In genomic region chr2:215379948-215380347, GRCh38 we compare ENCODE assay signal across 17 cellular contexts. TPM values are rescaled to one million over a fixed set of nuclear protein-coding genes. Genes with fewer than 3 reads are reported as not detected.
DNase-seq lines count a peak whose midpoint lies in the region; ATAC-seq and TF ChIP-seq lines count a peak whose summit lies in the region.
"Had no signal": no experiment of that assay in that cellular context is flagged by ENCODE, and none has a peak within 500 bp of the region (broad histone marks: within the 10 kb centered on the region; RNA-seq: fewer than 3 reads in every experiment).

No MANE protein-coding gene starts in this region.

- no peak overlapping the region for H2BK12ac ChIP-seq in mesenchymal stem cell (ENCODE audit: low read length in 2 of 2)

- CTCF ChIA-PET in PC-3 (lab: Charles Lee): no interaction called here

- no peaks in the 10 kb centered on the region for H3K27me3 ChIP-seq in ACC112 (ENCODE audit: insufficient read depth, low read length)
- H3K27me3 ChIP-seq in PC-3 (ENCODE audit: low read length): no peaks in the 10 kb centered on the region
- no peaks in the 10 kb centered on the region for H3K27me3 ChIP-seq in mesenchymal stem cell (ENCODE audit: control insufficient read depth in 1 of 2, insufficient read depth in 1 of 2, low read length in 2 of 2)
- H3K27me3 ChIP-seq: BLaER1 had no signal

- peaks cover 19% of the 10 kb centered on the region for H3K79me2 ChIP-seq in ACC112 (ENCODE audit: control insufficient read depth, insufficient read depth, low read length, unreplicated experiment)
- no peaks in the 10 kb centered on the region for H3K79me2 ChIP-seq in PC-3 (ENCODE audit: low read length)

- peaks cover 1% of the 10 kb centered on the region for H3K79me1 ChIP-seq in mesenchymal stem cell (replicated peaks; ENCODE audit: low read length, poor library complexity, severe bottlenecking)

- H3K27ac ChIP-seq in ACC112 (ENCODE audit: low read depth, low read length) (peak overlapping the region; percentile 7; the same call in 1 of the 2 replicates), PC-3 (ENCODE audit: low read length) (no peak overlapping the region), mesenchymal stem cell (ENCODE audit: low read length, poor library complexity, severe bottlenecking) (peak overlapping the region; percentile 20)
- H3K27ac ChIP-seq: BLaER1, HL-60 had no signal

- H2BK15ac ChIP-seq in mesenchymal stem cell (ENCODE audit: low read depth, poor library complexity, severe bottlenecking): no peak overlapping the region

- no peak overlapping the region for H2AK5ac ChIP-seq in mesenchymal stem cell (ENCODE audit: low read length, severe bottlenecking)

- H2BK5ac ChIP-seq in mesenchymal stem cell (ENCODE audit: low read depth, low read length, poor library complexity, severe bottlenecking): no peak overlapping the region

- H3K4me2 ChIP-seq in PC-3 (ENCODE audit: low read length): no peak overlapping the region
- no peak overlapping the region for H3K4me2 ChIP-seq in mesenchymal stem cell (ENCODE audit: low read length, poor library complexity, severe bottlenecking)
- H3K4me2 ChIP-seq: BLaER1 had no signal

- BruUV-seq in PC-3 (replicated peaks; lab: Mats Ljungman, UMichigan): TSS peak; percentile 21

- POLR2A ChIA-PET in PC-3 (lab: Charles Lee; ENCODE audit: unreplicated experiment): no interaction called here

- no peaks in the 10 kb centered on the region for H3K9me3 ChIP-seq in PC-3 (ENCODE audit: low read length)
- no peaks in the 10 kb centered on the region for H3K9me3 ChIP-seq in mesenchymal stem cell (ENCODE audit: control insufficient read depth, low read length)
- H3K9me3 ChIP-seq: BLaER1, HAP-1 had no signal

- no peak overlapping the region for H3K4me3 ChIP-seq in ACC112 (ENCODE audit: low read depth, low read length)
- no peak overlapping the region for H3K4me3 ChIP-seq in PC-3 (ENCODE audit: low read length)
- H3K4me3 ChIP-seq in mesenchymal stem cell (ENCODE audit: insufficient read depth in 1 of 2, low read depth in 1 of 2, low read length in 2 of 2): no peak overlapping the region
- H3K4me3 ChIP-seq: BLaER1, HAP-1, K562 had no signal

- intact Hi-C loops in PC-3 (cut with micrococcal nuclease): no loop called here

- ATAC-seq in PC-3: no peak
- ATAC-seq in GM18870 (IDR thresholded peaks at IDR 0.05; ENCODE audit: unreplicated experiment): no peak
- ATAC-seq in activated T-cell treated with anti-CD3 and anti-CD28 coated beads, Interleukin-2, amount 50 U/mL, for 72 hours (replicated peaks in 1 of 2): no peak
- no peak for ATAC-seq in GM19452 (IDR thresholded peaks at IDR 0.05; ENCODE audit: unreplicated experiment)
- ATAC-seq: K562 had no signal

- no peaks in the 10 kb centered on the region for H3K9me3 Mint-ChIP-seq in progenitor cell of endocrine pancreas (ENCODE audit: low read depth)
- no peaks in the 10 kb centered on the region for H3K9me3 Mint-ChIP-seq in activated T-cell treated with anti-CD3 and anti-CD28 coated beads, Interleukin-2, amount 50 U/mL, for 72 hours
- H3K9me3 Mint-ChIP-seq: CD4-positive, alpha-beta memory T cell had no signal

- no peaks in the 10 kb centered on the region for H3K27me3 Mint-ChIP-seq in progenitor cell of endocrine pancreas
- no peaks in the 10 kb centered on the region for H3K27me3 Mint-ChIP-seq in activated T-cell treated with anti-CD3 and anti-CD28 coated beads, Interleukin-2, amount 50 U/mL, for 72 hours (ENCODE audit: low read depth)
- H3K27me3 Mint-ChIP-seq: CD4-positive, alpha-beta memory T cell had no signal

- WGBS in mesenchymal stem cell: 99% methylated on average over 6 of the region's 6 CpGs

- DNase-seq in PC-3 (no peak), mesenchymal stem cell (no peak), progenitor cell of endocrine pancreas (ENCODE audit: low spot score, unreplicated experiment) (no peak)
- no peak for DNase-seq in activated T-cell treated with anti-CD3 and anti-CD28 coated beads, Interleukin-2, amount 50 U/mL, for 72 hours
- DNase-seq: CD4-positive, alpha-beta memory T cell; DMS153; DMS79; GDM1; IMR-90 had no signal

- peaks cover 16% of the 10 kb centered on the region for H3K4me1 ChIP-seq in ACC112 (ENCODE audit: control insufficient read depth, insufficient read depth, low read length, unreplicated experiment)
- no peaks in the 10 kb centered on the region for H3K4me1 ChIP-seq in PC-3 (ENCODE audit: insufficient read depth, low read length)
- peaks cover 8% of the 10 kb centered on the region for H3K4me1 ChIP-seq in mesenchymal stem cell (ENCODE audit: control insufficient read depth, insufficient read depth, low read depth, low read length)
- H3K4me1 ChIP-seq: BLaER1 had no signal

- H3K18ac ChIP-seq in mesenchymal stem cell (ENCODE audit: low read depth in 1 of 2, low read length in 2 of 2): no peak overlapping the region

- H3K36me3 ChIP-seq in ACC112 (ENCODE audit: insufficient read depth, low read length): peaks cover 95% of the 10 kb centered on the region
- H3K36me3 ChIP-seq in PC-3 (ENCODE audit: low read depth, low read length): peaks cover 50% of the 10 kb centered on the region
- peaks cover 52 to 100% of the 10 kb centered on the region in 2 experiments for H3K36me3 ChIP-seq in mesenchymal stem cell (ENCODE audit: control insufficient read depth in 1 of 2, insufficient read depth in 2 of 2, low read depth in 1 of 2, low read length in 2 of 2)

- no peaks in the 10 kb centered on the region for H3K4me1 Mint-ChIP-seq in progenitor cell of endocrine pancreas (ENCODE audit: low read depth)
- no peaks in the 10 kb centered on the region for H3K4me1 Mint-ChIP-seq in activated T-cell treated with anti-CD3 and anti-CD28 coated beads, Interleukin-2, amount 50 U/mL, for 72 hours (ENCODE audit: low read depth)
- H3K4me1 Mint-ChIP-seq: CD14-positive monocyte; CD4-positive, alpha-beta memory T cell had no signal

- H3K36me3 Mint-ChIP-seq in progenitor cell of endocrine pancreas (ENCODE audit: insufficient read depth): peaks cover 77% of the 10 kb centered on the region
- no peaks in the 10 kb centered on the region for H3K36me3 Mint-ChIP-seq in activated T-cell treated with anti-CD3 and anti-CD28 coated beads, Interleukin-2, amount 50 U/mL, for 72 hours (ENCODE audit: insufficient read depth in 2 of 2)
- H3K36me3 Mint-ChIP-seq: CD14-positive monocyte had no signal

- H3K9ac ChIP-seq in PC-3 (ENCODE audit: low read length) (no peak overlapping the region), mesenchymal stem cell (ENCODE audit: low read length) (peak overlapping the region; percentile 56)
- H3K9ac ChIP-seq: BLaER1 had no signal

- H3K23ac ChIP-seq in mesenchymal stem cell (ENCODE audit: low read length in 2 of 2): no peak overlapping the region

- H3K9me2 ChIP-seq in PC-3 (replicated peaks; ENCODE audit: low read length): no peaks in the 10 kb centered on the region

- H2BK120ac ChIP-seq in mesenchymal stem cell (ENCODE audit: low read depth, low read length): no peak overlapping the region

- no peak for TF ChIP-seq CTCF in PC-3 (conservative IDR thresholded peaks at IDR 0.05; ENCODE audit: low read depth, low read length)
- TF ChIP-seq CTCF in progenitor cell of endocrine pancreas (IDR thresholded peaks at IDR 0.05; ENCODE audit: unreplicated experiment): no peak

- H3K14ac ChIP-seq in mesenchymal stem cell (ENCODE audit: low read length in 2 of 2): no peak overlapping the region

- no peak overlapping the region for H3K4ac ChIP-seq in mesenchymal stem cell (ENCODE audit: low read depth in 1 of 2, low read length in 2 of 2)

- no peak overlapping the region for H4K8ac ChIP-seq in mesenchymal stem cell (ENCODE audit: low read length)

- peak overlapping the region; percentile 50 for H3K27ac Mint-ChIP-seq in progenitor cell of endocrine pancreas
- H3K27ac Mint-ChIP-seq in activated T-cell treated with anti-CD3 and anti-CD28 coated beads, Interleukin-2, amount 50 U/mL, for 72 hours: no peak overlapping the region
- H3K27ac Mint-ChIP-seq: CD14-positive monocyte; CD4-positive, alpha-beta memory T cell had no signal

- no peak overlapping the region for H3K4me3 Mint-ChIP-seq in progenitor cell of endocrine pancreas (ENCODE audit: low read depth)
- H3K4me3 Mint-ChIP-seq in activated T-cell treated with anti-CD3 and anti-CD28 coated beads, Interleukin-2, amount 50 U/mL, for 72 hours: no peak overlapping the region
- H3K4me3 Mint-ChIP-seq: CD14-positive monocyte had no signal

- no peaks in the 10 kb centered on the region for H3F3A ChIP-seq in PC-3 (ENCODE audit: low read length, unreplicated experiment)

- no peak overlapping the region for H4K91ac ChIP-seq in mesenchymal stem cell (ENCODE audit: low read length)

- no peaks in the 10 kb centered on the region for H4K20me1 ChIP-seq in PC-3 (ENCODE audit: low read length)
- H4K20me1 ChIP-seq: BLaER1 had no signal

- no peak overlapping the region for H2AFZ ChIP-seq in ACC112 (ENCODE audit: low read length, unreplicated experiment)
- no peak overlapping the region for H2AFZ ChIP-seq in PC-3 (ENCODE audit: low read length)
- no peak overlapping the region for H2AFZ ChIP-seq in mesenchymal stem cell (ENCODE audit: low read depth, low read length)

RNA-seq across cellular contexts. Expression of gene FN1, which starts 55.9 kb away (rescaled TPM):
- total RNA-seq in PC-3 (2014; rRNA removed): 220 and 248 TPM in 2 replicates
- 1,493 TPM for polyA plus RNA-seq in mesenchymal stem cell (2013, experiment 1 of 2)
- polyA plus RNA-seq in mesenchymal stem cell (2013, experiment 2 of 2): 1,327 TPM
- 2,640 and 2,744 TPM in 2 replicates for total RNA-seq in progenitor cell of endocrine pancreas
- 1 to 10 TPM in 1 of 2 donors, under 1 TPM in 1; 0.60 to 1.2 TPM for total RNA-seq in activated T-cell treated with anti-CD3 and anti-CD28 coated beads, Interleukin-2, amount 50 U/mL, for 72 hours
- total RNA-seq: CD4-positive, alpha-beta memory T cell had no signal

Comparison
In these comparisons a context has a peak if more than half of its experiments do, and no peak if none do; other contexts are left out.
1. RNA of gene FN1, which starts 55.9 kb away (total RNA-seq): 2,640 to 2,744 TPM in progenitor cell of endocrine pancreas and 220 to 248 TPM in PC-3; 0.60 to 1.2 TPM in activated T-cell treated with anti-CD3 and anti-CD28 coated beads, Interleukin-2, amount 50 U/mL, for 72 hours; every median in the first group is over 100 times any median in the second.